8 cellular contexts compared by ENCODE assay signal in genomic region chr18:58615150-58616132, GRCh38. TPM values are rescaled to one million over a fixed set of nuclear protein-coding genes. Genes with fewer than 3 reads are reported as not detected.
DNase-seq lines count a peak whose midpoint lies in the region; ATAC-seq and TF ChIP-seq lines count a peak whose summit lies in the region.

No MANE protein-coding gene starts in this region.

- no peak for TF ChIP-seq CTCF in GM06990 (IDR thresholded peaks at IDR 0.05; ENCODE audit: insufficient read depth, low read length, poor library complexity, severe bottlenecking)
- TF ChIP-seq CTCF in nephron progenitor cell (IDR thresholded peaks at IDR 0.05), result no peak

- peak overlapping the region; percentile 68 for H3K4me3 Mint-ChIP-seq in activated naive CD4-positive, alpha-beta T cell treated with anti-CD3 and anti-CD28 coated beads, Interleukin-2, amount 50 U/mL, for 24 hours
- no peak overlapping the region for H3K4me3 Mint-ChIP-seq in nephron progenitor cell

- H3K27ac Mint-ChIP-seq in activated naive CD4-positive, alpha-beta T cell treated with anti-CD3 and anti-CD28 coated beads, Interleukin-2, amount 50 U/mL, for 24 hours, result peak overlapping the region; percentile 98
- H3K27ac Mint-ChIP-seq in nephron progenitor cell, result no peak overlapping the region

- H3K36me3 ChIP-seq in GM06990 (ENCODE audit: control insufficient read depth, insufficient read depth, low read length), result no peaks in the 10 kb centered on the region

- peak; percentile 82 for ATAC-seq in GM21576 (IDR thresholded peaks at IDR 0.05; ENCODE audit: unreplicated experiment)

- H3K27me3 ChIP-seq in GM06990 (replicated peaks; ENCODE audit: control insufficient read depth, insufficient read depth, low read length), result no peaks in the 10 kb centered on the region

- no peaks in the 10 kb centered on the region for H3K27me3 Mint-ChIP-seq in activated naive CD4-positive, alpha-beta T cell treated with anti-CD3 and anti-CD28 coated beads, Interleukin-2, amount 50 U/mL, for 24 hours
- peaks cover 12% of the 10 kb centered on the region for H3K27me3 Mint-ChIP-seq in nephron progenitor cell (ENCODE audit: low read depth, poor library complexity)

- peaks cover 48% of the 10 kb centered on the region for H3K4me1 Mint-ChIP-seq in activated naive CD4-positive, alpha-beta T cell treated with anti-CD3 and anti-CD28 coated beads, Interleukin-2, amount 50 U/mL, for 24 hours
- H3K4me1 Mint-ChIP-seq in nephron progenitor cell, result peaks cover 41% of the 10 kb centered on the region

- peaks cover 2% of the 10 kb centered on the region for H3K36me3 Mint-ChIP-seq in activated naive CD4-positive, alpha-beta T cell treated with anti-CD3 and anti-CD28 coated beads, Interleukin-2, amount 50 U/mL, for 24 hours
- H3K36me3 Mint-ChIP-seq in nephron progenitor cell (ENCODE audit: low read depth), result no peaks in the 10 kb centered on the region

- no peaks in the 10 kb centered on the region for H3K9me3 Mint-ChIP-seq in activated naive CD4-positive, alpha-beta T cell treated with anti-CD3 and anti-CD28 coated beads, Interleukin-2, amount 50 U/mL, for 24 hours
- no peaks in the 10 kb centered on the region for H3K9me3 Mint-ChIP-seq in nephron progenitor cell

- DNase-seq in GM06990 (ENCODE audit: extremely low read depth, insufficient read length) (peak; percentile 71), M059J (ENCODE audit: low read depth) (peak; percentile 71), NCI-H1048 (lab: John Stamatoyannopoulos, UW) (no peak), dermis blood vessel endothelial cell (no peak), nephron progenitor cell (no peak)
- DNase-seq in stimulated activated CD8-positive, alpha-beta memory T cell treated with anti-CD3 and anti-CD28 coated beads, Interleukin-15, amount 100 ng/mL, for 4 hours (ENCODE audit: low read depth in 2 of 2), result peak; percentile 21 to 54

- H3K4me3 ChIP-seq in GM06990 (replicated peaks; ENCODE audit: low read depth, low read length), result no peak overlapping the region

RNA-seq across cellular contexts. Expression of gene ALPK2, which starts 13.4 kb away (rescaled TPM):
- total RNA-seq in M059J (2014; rRNA removed; shearing (Covaris generic)), result 38.7 and 73.1 TPM in 2 replicates
- total RNA-seq in dermis blood vessel endothelial cell, result 0.09 and 0.17 TPM in 2 replicates

RNA-seq across cellular contexts. Expression of gene MALT1, which starts 55.8 kb away (rescaled TPM):
- 92.5 and 116 TPM in 2 replicates for total RNA-seq in M059J (2014; rRNA removed; shearing (Covaris generic))
- total RNA-seq in dermis blood vessel endothelial cell, result 34.5 and 37.1 TPM in 2 replicates

Comparison
In these comparisons a context has a peak if more than half of its experiments do, and no peak if none do; other contexts are left out.
1. DNase-seq: peak in GM06990 (single experiment), M059J (single experiment) and stimulated activated CD8-positive, alpha-beta memory T cell treated with anti-CD3 and anti-CD28 coated beads, Interleukin-15, amount 100 ng/mL, for 4 hours (2 of 2); none in NCI-H1048 (single experiment), dermis blood vessel endothelial cell (single experiment) and nephron progenitor cell (single experiment).
2. RNA of gene ALPK2, which starts 13.4 kb away (total RNA-seq): 38.7 to 73.1 TPM in M059J; 0.09 to 0.17 TPM in dermis blood vessel endothelial cell; every median in the first group is over 10 times any median in the second.